In the genomic region with DNA sequence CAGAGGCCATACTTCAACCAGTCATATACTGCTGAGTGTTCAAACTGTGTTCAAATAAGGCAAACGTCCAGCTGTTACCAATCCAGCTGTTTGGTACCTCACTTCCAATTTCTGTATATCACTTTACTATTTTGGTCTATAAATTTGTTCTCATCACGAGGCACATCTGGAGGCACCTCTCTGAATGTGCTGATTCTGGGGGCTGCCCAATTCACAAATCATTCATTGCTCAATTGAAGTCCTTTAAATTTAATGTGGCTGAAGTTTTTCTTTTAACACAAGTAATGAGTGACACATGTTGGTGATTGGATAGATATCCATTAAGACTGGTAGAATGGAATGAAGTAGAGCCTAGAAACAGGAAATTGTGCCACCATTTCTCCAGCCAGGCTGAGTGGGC, we compare ENCODE assay signal across 7 cellular contexts.
"Had no signal": no experiment of that assay in that cellular context is flagged by ENCODE, and none has a peak within 500 bp of the region (broad histone marks: within the 10 kb centered on the region; RNA-seq: fewer than 3 reads in every experiment).

No MANE protein-coding gene starts in this region.

- H3K27ac Mint-ChIP-seq: HFFc6 had no signal

- H3K9me3 ChIP-seq: HAP-1 had no signal

- H2AFZ ChIP-seq: GM23248 had no signal

- H3K4me3 Mint-ChIP-seq: HFFc6 had no signal

- DNase-seq: GOT3, H7 had no signal

- H3K4me3 ChIP-seq: GM23248, HAP-1, K562 had no signal

- H3K4me1 ChIP-seq: HAP-1 had no signal

- FAIRE-seq: K562 had no signal

- H3K27ac ChIP-seq: GM23248, HL-60 had no signal

- H3K9ac ChIP-seq: GM23248 had no signal

- H3K36me3 ChIP-seq: HAP-1 had no signal

- H3K9me3 Mint-ChIP-seq: HFFc6 had no signal
